In genomic region chr3:63969866-63970265, GRCh38 we compare ENCODE assay signal across 9 cellular contexts. TPM values are rescaled to one million over a fixed set of nuclear protein-coding genes. Genes with fewer than 3 reads are reported as not detected.
A peak's percentile ranks its signal among the peaks of the same experiment; 100 is the strongest.
DNase-seq lines count a peak whose midpoint lies in the region; ATAC-seq, FAIRE-seq and TF ChIP-seq lines count a peak whose summit lies in the region.
"Had no signal": no experiment of that assay in that cellular context is flagged by ENCODE, and none has a peak within 500 bp of the region (broad histone marks: within the 10 kb centered on the region; RNA-seq: fewer than 3 reads in every experiment).

No MANE protein-coding gene starts in this region.

- H3K4me1 ChIP-seq in HepG2 (ENCODE audit: insufficient read depth, low read length) (peaks cover 63% of the 10 kb centered on the region), subcutaneous abdominal adipose tissue (ENCODE audit: control insufficient read depth in 5 of 5, insufficient read depth in 5 of 5, low read length in 5 of 5) (peaks cover 2 to 54% (median 43%) of the 10 kb centered on the region in 5 donors)

- H3K9ac ChIP-seq in HepG2 (ENCODE audit: insufficient read depth, low read depth, low read length) (no peak overlapping the region), subcutaneous abdominal adipose tissue (ENCODE audit: low read length in 5 of 5) (peak overlapping the region in 1 of 5 donors; percentile 8)

- H4K20me1 ChIP-seq in HepG2 (ENCODE audit: insufficient read depth, low read length): no peaks in the 10 kb centered on the region

- ATAC-seq in activated naive CD8-positive, alpha-beta T cell treated with anti-CD3 and anti-CD28 coated beads, Interleukin-2, amount 10 ng/mL, durations not matched to agents 7 days and 5 days (ENCODE audit: low read depth): no peak
- ATAC-seq in HepG2: no peak

- peaks cover 91% of the 10 kb centered on the region for H3K4me1 Mint-ChIP-seq in activated T-cell treated with anti-CD3 and anti-CD28 coated beads, Interleukin-2, amount 50 U/mL, for 24 hours (ENCODE audit: low read depth)
- peaks cover 62% of the 10 kb centered on the region for H3K4me1 Mint-ChIP-seq in activated naive CD8-positive, alpha-beta T cell treated with anti-CD3 and anti-CD28 coated beads, Interleukin-2, amount 10 ng/mL, durations not matched to agents 7 days and 5 days

- H3K27ac ChIP-seq in HepG2 (ENCODE audit: extremely low read length, insufficient read depth, low read length) (peak overlapping the region; percentile 20), subcutaneous abdominal adipose tissue (ENCODE audit: low read depth, low read length) (peak overlapping the region; percentile 9)

- DNase-seq in activated T-cell treated with anti-CD3 and anti-CD28 coated beads, Interleukin-2, amount 50 U/mL, for 24 hours: no peak
- no peak for DNase-seq in activated T-cell treated with anti-CD3 and anti-CD28 coated beads, Interleukin-2, amount 50 U/mL, for 48 hours
- no peak for DNase-seq in activated naive CD8-positive, alpha-beta T cell treated with anti-CD3 and anti-CD28 coated beads, Interleukin-2, amount 10 ng/mL, durations not matched to agents 7 days and 5 days
- no peak for DNase-seq in HepG2 (ENCODE audit: low spot score)
- DNase-seq in HPDE6-E6E7 (ENCODE audit: extremely low spot score): no peak
- no peak for DNase-seq in SK-N-DZ (ENCODE audit: low spot score)
- no peak for DNase-seq in lower leg skin (ENCODE audit: low spot score in 2 of 2)
- DNase-seq: NCI-H2081 had no signal

- 65% methylated on average over 2 of the region's 2 CpGs for WGBS in HepG2 (ENCODE audit: low lambda C conversion rate)
- WGBS in lower leg skin, 2 donors: 12 to 23% methylated on average over 2 of the region's 2 CpGs

- TF ChIP-seq EP300 in HepG2 (IDR thresholded peaks at IDR 0.05; ENCODE audit: low read depth in 2 of 2, low read length in 2 of 2) (no peak), HepG2 (CRISPR knock-in tag; IDR thresholded peaks at IDR 0.05; ENCODE audit: borderline replicate concordance) (no peak)

- no peak for TF ChIP-seq RAD21 in HepG2 (CRISPR knock-in tag; IDR thresholded peaks at IDR 0.05)

- intact Hi-C loops in HepG2 (cut with micrococcal nuclease; ENCODE audit: unreplicated experiment) (no loop called here), lower leg skin (cut with DNase I; ENCODE audit: low total_unique reads) (no loop called here)

- H3K36me3 Mint-ChIP-seq in activated T-cell treated with anti-CD3 and anti-CD28 coated beads, Interleukin-2, amount 50 U/mL, for 24 hours (ENCODE audit: low read depth): peaks cover 29% of the 10 kb centered on the region
- H3K36me3 Mint-ChIP-seq in activated naive CD8-positive, alpha-beta T cell treated with anti-CD3 and anti-CD28 coated beads, Interleukin-2, amount 10 ng/mL, durations not matched to agents 7 days and 5 days: peaks cover 20% of the 10 kb centered on the region

- peak overlapping the region; percentile 93 for H3K27ac Mint-ChIP-seq in activated T-cell treated with anti-CD3 and anti-CD28 coated beads, Interleukin-2, amount 50 U/mL, for 24 hours
- H3K27ac Mint-ChIP-seq in activated naive CD8-positive, alpha-beta T cell treated with anti-CD3 and anti-CD28 coated beads, Interleukin-2, amount 10 ng/mL, durations not matched to agents 7 days and 5 days: peak overlapping the region; percentile 96

- no peak for FAIRE-seq in HepG2 (lab: Jason Lieb, UNC)

- peak overlapping the region; percentile 88 for H3K4me2 ChIP-seq in HepG2 (ENCODE audit: low read depth, low read length)

- in situ Hi-C loops in HepG2 (cut with HindIII; ENCODE audit: extremely low pct_ligation_motif_present, low pct_unique_long_range_greater_than_20kb): no loop called here

- H3K27me3 ChIP-seq in HepG2 (ENCODE audit: control insufficient read depth in 1 of 2, insufficient read depth in 2 of 2, low read length in 2 of 2) (no peaks in the 10 kb centered on the region), subcutaneous abdominal adipose tissue (ENCODE audit: control insufficient read depth in 5 of 5, insufficient read depth in 4 of 5, low read length in 5 of 5) (no peaks in the 10 kb centered on the region)

- no peak for TF ChIP-seq CTCF in HepG2 (CRISPR knock-in tag; IDR thresholded peaks at IDR 0.05)
- TF ChIP-seq CTCF in lower leg skin (IDR thresholded peaks at IDR 0.05): no peak

- BruUV-seq in HepG2 (replicated peaks; lab: Mats Ljungman, UMichigan): no TSS peak

- H3K4me3 ChIP-seq in HepG2 (replicated peaks in 1 of 3; ENCODE audit: insufficient read depth in 1 of 3, low read depth in 2 of 3, low read length in 3 of 3) (no peak overlapping the region), subcutaneous abdominal adipose tissue (ENCODE audit: low read depth in 1 of 5, low read length in 5 of 5) (no peak overlapping the region), lower leg skin (ENCODE audit: low read depth, poor library complexity, severe bottlenecking) (no peak overlapping the region)

- H3K36me3 ChIP-seq in HepG2 (replicated peaks in 1 of 2; ENCODE audit: control insufficient read depth in 1 of 2, insufficient read depth in 2 of 2, low read length in 2 of 2) (peaks cover 0 to 3% of the 10 kb centered on the region in 2 experiments; a peak in 3 of 5 replicates), subcutaneous abdominal adipose tissue (ENCODE audit: control insufficient read depth in 5 of 5, insufficient read depth in 5 of 5, low read length in 5 of 5) (peaks cover 0 to 7% (median 3%) of the 10 kb centered on the region in 5 donors)

- TF ChIP-seq POLR2A in HepG2 (IDR thresholded peaks at IDR 0.05; ENCODE audit: insufficient read depth in 1 of 2, low read depth in 2 of 2, low read length in 2 of 2) (no peak), lower leg skin (IDR thresholded peaks at IDR 0.05) (no peak)

- H3K79me2 ChIP-seq in HepG2 (ENCODE audit: insufficient read depth, low read length): peaks cover 66% of the 10 kb centered on the region

- no peaks in the 10 kb centered on the region for H3K9me3 Mint-ChIP-seq in activated T-cell treated with anti-CD3 and anti-CD28 coated beads, Interleukin-2, amount 50 U/mL, for 24 hours
- no peaks in the 10 kb centered on the region for H3K9me3 Mint-ChIP-seq in activated naive CD8-positive, alpha-beta T cell treated with anti-CD3 and anti-CD28 coated beads, Interleukin-2, amount 10 ng/mL, durations not matched to agents 7 days and 5 days

- no peak overlapping the region for H2AFZ ChIP-seq in HepG2 (ENCODE audit: low read length)

- H3K4me3 Mint-ChIP-seq in activated T-cell treated with anti-CD3 and anti-CD28 coated beads, Interleukin-2, amount 50 U/mL, for 24 hours: peak overlapping the region; percentile 76
- H3K4me3 Mint-ChIP-seq in activated naive CD8-positive, alpha-beta T cell treated with anti-CD3 and anti-CD28 coated beads, Interleukin-2, amount 10 ng/mL, durations not matched to agents 7 days and 5 days: peak overlapping the region; percentile 83

- no peaks in the 10 kb centered on the region for H3K27me3 Mint-ChIP-seq in activated T-cell treated with anti-CD3 and anti-CD28 coated beads, Interleukin-2, amount 50 U/mL, for 24 hours
- no peaks in the 10 kb centered on the region for H3K27me3 Mint-ChIP-seq in activated naive CD8-positive, alpha-beta T cell treated with anti-CD3 and anti-CD28 coated beads, Interleukin-2, amount 10 ng/mL, durations not matched to agents 7 days and 5 days

- POLR2A ChIA-PET in activated naive CD8-positive, alpha-beta T cell treated with anti-CD3 and anti-CD28 coated beads, Interleukin-2, amount 10 ng/mL, durations not matched to agents 7 days and 5 days (lab: Charles Lee): interaction anchor here (1.2 to 6.1 kb wide), 3 partner anchors 9 to 53 kb away, joined by 3 to 56 read pairs (median 11); partner anchors contain the start of gene PSMD6
- POLR2A ChIA-PET in HepG2 (lab: Yijun Ruan, JAX): no interaction called here

- CTCF ChIA-PET in HepG2 (lab: Yijun Ruan, JAX; ENCODE audit: low intra/inter-chr PET ratio, low total read pairs): no interaction called here

- H3K9me3 ChIP-seq in HepG2 (ENCODE audit: low read length): no peaks in the 10 kb centered on the region
- H3K9me3 ChIP-seq in subcutaneous abdominal adipose tissue (ENCODE audit: control insufficient read depth in 5 of 5, low read length in 5 of 5): no peaks in the 10 kb centered on the region

RNA-seq across cellular contexts. Expression of gene PSMD6, which starts 53.4 kb away (rescaled TPM):
- total RNA-seq in activated naive CD8-positive, alpha-beta T cell treated with anti-CD3 and anti-CD28 coated beads, Interleukin-2, amount 10 ng/mL, durations not matched to agents 7 days and 5 days: 10 to 100 TPM; 67.2 to 70.1 TPM
- total RNA-seq in HepG2 (2016; rRNA removed; fragmentation: Illumina TruSeq; extraction: Trizol) (117 and 169 TPM in 2 replicates), lower leg skin (10 to 100 TPM; 61.6 to 81.2 (median 67.1) TPM)
- total RNA-seq in HepG2 (2016; cell fraction: cytosol; rRNA removed; fragmentation: Illumina TruSeq; extraction: Trizol; ENCODE audit: low read depth): 28.9 and 32.9 TPM in 2 replicates
- total RNA-seq in HepG2 (2016; cell fraction: insoluble cytoplasmic fraction; rRNA removed; fragmentation: Illumina TruSeq; extraction: Trizol): 117 and 163 TPM in 2 replicates
- 33.9 and 40.8 TPM in 2 replicates for total RNA-seq in HepG2 (2016; cell fraction: membrane; rRNA removed; fragmentation: Illumina TruSeq; extraction: Trizol)
- total RNA-seq in HepG2 (2016; cell fraction: nucleus; rRNA removed; fragmentation: Illumina TruSeq; extraction: Trizol): 62.8 and 65.3 TPM in 2 replicates
- polyA plus RNA-seq in HepG2 (2011; rRNA removed): 31.1 and 36.8 TPM in 2 replicates
- 22.6 and 25.6 TPM in 2 replicates for polyA plus RNA-seq in HepG2 (2011; cell fraction: cytosol; rRNA removed)
- polyA plus RNA-seq in HepG2 (2011; cell fraction: nucleus; rRNA removed): 36.5 and 41.5 TPM in 2 replicates
- 52.7 and 65.4 TPM in 2 replicates for polyA plus RNA-seq in HepG2 (2012)
- 21.9 and 22.5 TPM in 2 replicates for polyA plus RNA-seq in HepG2 (2016; cell fraction: cytosol; fragmentation: Illumina TruSeq; extraction: Trizol; ENCODE audit: low read depth)
- polyA plus RNA-seq in HepG2 (2016; cell fraction: insoluble cytoplasmic fraction; fragmentation: Illumina TruSeq; extraction: Trizol; ENCODE audit: low read depth): 148 and 154 TPM in 2 replicates
- polyA plus RNA-seq in HepG2 (2016; cell fraction: membrane; fragmentation: Illumina TruSeq; extraction: Trizol; ENCODE audit: low read depth): 23.8 and 24.7 TPM in 2 replicates
- polyA plus RNA-seq in HepG2 (2016; cell fraction: nucleus; fragmentation: Illumina TruSeq; extraction: Trizol; ENCODE audit: insufficient read depth, low read depth): 69.9 and 70.7 TPM in 2 replicates
- 17.4 and 28.2 TPM in 2 replicates for polyA minus RNA-seq in HepG2 (2011; rRNA and poly(A)+ RNA removed; ENCODE audit: low replicate concordance)
- 21.1 and 22.2 TPM in 2 replicates for polyA minus RNA-seq in HepG2 (2011; cell fraction: cytosol; rRNA and poly(A)+ RNA removed)
- polyA minus RNA-seq in HepG2 (2011; cell fraction: nucleus; rRNA and poly(A)+ RNA removed): 76.8 and 80.5 TPM in 2 replicates
- 94.1 and 105 TPM in 2 replicates for polyA plus RNA-seq in SK-N-DZ (2014; cell fraction: cytosol; rRNA removed)
- 52.0 and 54.7 TPM in 2 replicates for polyA plus RNA-seq in SK-N-DZ (2014; cell fraction: nucleus; rRNA removed)

RNA-seq across cellular contexts. Expression of gene SCAANT1, which starts 57.7 kb away (rescaled TPM):
- total RNA-seq in activated naive CD8-positive, alpha-beta T cell treated with anti-CD3 and anti-CD28 coated beads, Interleukin-2, amount 10 ng/mL, durations not matched to agents 7 days and 5 days: 1 to 10 TPM in 1 of 2 experiments, not detected in 1; 1.8 TPM
- total RNA-seq in HepG2 (2016; rRNA removed; fragmentation: Illumina TruSeq; extraction: Trizol) (not detected in 2 replicates), lower leg skin (not detected)
- total RNA-seq in HepG2 (2016; cell fraction: cytosol; rRNA removed; fragmentation: Illumina TruSeq; extraction: Trizol; ENCODE audit: low read depth): 3.1 TPM in 1 of 2 replicates, not detected in the other
- total RNA-seq in HepG2 (2016; cell fraction: insoluble cytoplasmic fraction; rRNA removed; fragmentation: Illumina TruSeq; extraction: Trizol): 1.8 TPM in 1 of 2 replicates, not detected in the other
- not detected in 2 replicates for total RNA-seq in HepG2 (2016; cell fraction: membrane; rRNA removed; fragmentation: Illumina TruSeq; extraction: Trizol)
- total RNA-seq in HepG2 (2016; cell fraction: nucleus; rRNA removed; fragmentation: Illumina TruSeq; extraction: Trizol): 3.8 TPM in 1 of 2 replicates, not detected in the other
- polyA plus RNA-seq in HepG2 (2011; rRNA removed): not detected in 2 replicates
- polyA plus RNA-seq in HepG2 (2011; cell fraction: cytosol; rRNA removed): not detected in 2 replicates
- not detected in 2 replicates for polyA plus RNA-seq in HepG2 (2011; cell fraction: nucleus; rRNA removed)
- polyA plus RNA-seq in HepG2 (2012): 2.0 TPM in 1 of 2 replicates, not detected in the other
- 1.5 TPM in 2 replicates for polyA plus RNA-seq in HepG2 (2016; cell fraction: cytosol; fragmentation: Illumina TruSeq; extraction: Trizol; ENCODE audit: low read depth)
- not detected in 2 replicates for polyA plus RNA-seq in HepG2 (2016; cell fraction: insoluble cytoplasmic fraction; fragmentation: Illumina TruSeq; extraction: Trizol; ENCODE audit: low read depth)
- 1.5 TPM in 1 of 2 replicates, not detected in the other for polyA plus RNA-seq in HepG2 (2016; cell fraction: membrane; fragmentation: Illumina TruSeq; extraction: Trizol; ENCODE audit: low read depth)
- polyA plus RNA-seq in HepG2 (2016; cell fraction: nucleus; fragmentation: Illumina TruSeq; extraction: Trizol; ENCODE audit: insufficient read depth, low read depth): not detected in 2 replicates
- not detected in 2 replicates for polyA minus RNA-seq in HepG2 (2011; rRNA and poly(A)+ RNA removed; ENCODE audit: low replicate concordance)
- polyA minus RNA-seq in HepG2 (2011; cell fraction: cytosol; rRNA and poly(A)+ RNA removed): not detected in 2 replicates
- polyA minus RNA-seq in HepG2 (2011; cell fraction: nucleus; rRNA and poly(A)+ RNA removed): 4.4 and 7.8 TPM in 2 replicates
- not detected in 2 replicates for polyA plus RNA-seq in SK-N-DZ (2014; cell fraction: cytosol; rRNA removed)
- not detected in 2 replicates for polyA plus RNA-seq in SK-N-DZ (2014; cell fraction: nucleus; rRNA removed)
